Comparison of ENCODE assay signal across 1 cellular context in genomic region chr19:48760514-48761221, GRCh38.
TF ChIP-seq lines count a peak whose summit lies in the region.

No MANE protein-coding gene starts in this region.

TF ChIP-seq in WTC11, 78 proteins besides CTCF, POLR2A, EP300 and RAD21 (continued from another document):
- TF ChIP-seq E2F1 (CRISPR knock-in tag; IDR thresholded peaks at IDR 0.05), result no peak
- no peak for TF ChIP-seq ZNF317 (CRISPR knock-in tag; IDR thresholded peaks at IDR 0.05; ENCODE audit: borderline replicate concordance, low read depth)
- TF ChIP-seq MYBL2 (CRISPR knock-in tag; IDR thresholded peaks at IDR 0.05), result no peak
- no peak for TF ChIP-seq ZNF423 (CRISPR knock-in tag; IDR thresholded peaks at IDR 0.05)
- TF ChIP-seq, protein P1, sequence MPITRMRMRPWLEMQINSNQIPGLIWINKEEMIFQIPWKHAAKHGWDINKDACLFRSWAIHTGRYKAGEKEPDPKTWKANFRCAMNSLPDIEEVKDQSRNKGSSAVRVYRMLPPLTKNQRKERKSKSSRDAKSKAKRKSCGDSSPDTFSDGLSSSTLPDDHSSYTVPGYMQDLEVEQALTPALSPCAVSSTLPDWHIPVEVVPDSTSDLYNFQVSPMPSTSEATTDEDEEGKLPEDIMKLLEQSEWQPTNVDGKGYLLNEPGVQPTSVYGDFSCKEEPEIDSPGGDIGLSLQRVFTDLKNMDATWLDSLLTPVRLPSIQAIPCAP (CRISPR knock-in tag; IDR thresholded peaks at IDR 0.05), result no peak
- TF ChIP-seq E2F4 (CRISPR knock-in tag; IDR thresholded peaks at IDR 0.05; ENCODE audit: borderline replicate concordance, low read depth), result no peak
- TF ChIP-seq, protein P2, sequence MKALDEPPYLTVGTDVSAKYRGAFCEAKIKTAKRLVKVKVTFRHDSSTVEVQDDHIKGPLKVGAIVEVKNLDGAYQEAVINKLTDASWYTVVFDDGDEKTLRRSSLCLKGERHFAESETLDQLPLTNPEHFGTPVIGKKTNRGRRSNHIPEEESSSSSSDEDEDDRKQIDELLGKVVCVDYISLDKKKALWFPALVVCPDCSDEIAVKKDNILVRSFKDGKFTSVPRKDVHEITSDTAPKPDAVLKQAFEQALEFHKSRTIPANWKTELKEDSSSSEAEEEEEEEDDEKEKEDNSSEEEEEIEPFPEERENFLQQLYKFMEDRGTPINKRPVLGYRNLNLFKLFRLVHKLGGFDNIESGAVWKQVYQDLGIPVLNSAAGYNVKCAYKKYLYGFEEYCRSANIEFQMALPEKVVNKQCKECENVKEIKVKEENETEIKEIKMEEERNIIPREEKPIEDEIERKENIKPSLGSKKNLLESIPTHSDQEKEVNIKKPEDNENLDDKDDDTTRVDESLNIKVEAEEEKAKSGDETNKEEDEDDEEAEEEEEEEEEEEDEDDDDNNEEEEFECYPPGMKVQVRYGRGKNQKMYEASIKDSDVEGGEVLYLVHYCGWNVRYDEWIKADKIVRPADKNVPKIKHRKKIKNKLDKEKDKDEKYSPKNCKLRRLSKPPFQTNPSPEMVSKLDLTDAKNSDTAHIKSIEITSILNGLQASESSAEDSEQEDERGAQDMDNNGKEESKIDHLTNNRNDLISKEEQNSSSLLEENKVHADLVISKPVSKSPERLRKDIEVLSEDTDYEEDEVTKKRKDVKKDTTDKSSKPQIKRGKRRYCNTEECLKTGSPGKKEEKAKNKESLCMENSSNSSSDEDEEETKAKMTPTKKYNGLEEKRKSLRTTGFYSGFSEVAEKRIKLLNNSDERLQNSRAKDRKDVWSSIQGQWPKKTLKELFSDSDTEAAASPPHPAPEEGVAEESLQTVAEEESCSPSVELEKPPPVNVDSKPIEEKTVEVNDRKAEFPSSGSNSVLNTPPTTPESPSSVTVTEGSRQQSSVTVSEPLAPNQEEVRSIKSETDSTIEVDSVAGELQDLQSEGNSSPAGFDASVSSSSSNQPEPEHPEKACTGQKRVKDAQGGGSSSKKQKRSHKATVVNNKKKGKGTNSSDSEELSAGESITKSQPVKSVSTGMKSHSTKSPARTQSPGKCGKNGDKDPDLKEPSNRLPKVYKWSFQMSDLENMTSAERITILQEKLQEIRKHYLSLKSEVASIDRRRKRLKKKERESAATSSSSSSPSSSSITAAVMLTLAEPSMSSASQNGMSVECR (CRISPR knock-in tag; IDR thresholded peaks at IDR 0.05; ENCODE audit: borderline replicate concordance), result no peak
- TF ChIP-seq KAT7 (CRISPR knock-in tag; IDR thresholded peaks at IDR 0.05; ENCODE audit: borderline replicate concordance), result no peak
- TF ChIP-seq TEAD1 (CRISPR knock-in tag; IDR thresholded peaks at IDR 0.05), result no peak
- no peak for TF ChIP-seq CBFB (CRISPR knock-in tag; IDR thresholded peaks at IDR 0.05; ENCODE audit: low read depth)
- TF ChIP-seq USF2 (CRISPR knock-in tag; IDR thresholded peaks at IDR 0.05), result no peak
